11 cellular contexts compared by ENCODE assay signal in the genomic region with DNA sequence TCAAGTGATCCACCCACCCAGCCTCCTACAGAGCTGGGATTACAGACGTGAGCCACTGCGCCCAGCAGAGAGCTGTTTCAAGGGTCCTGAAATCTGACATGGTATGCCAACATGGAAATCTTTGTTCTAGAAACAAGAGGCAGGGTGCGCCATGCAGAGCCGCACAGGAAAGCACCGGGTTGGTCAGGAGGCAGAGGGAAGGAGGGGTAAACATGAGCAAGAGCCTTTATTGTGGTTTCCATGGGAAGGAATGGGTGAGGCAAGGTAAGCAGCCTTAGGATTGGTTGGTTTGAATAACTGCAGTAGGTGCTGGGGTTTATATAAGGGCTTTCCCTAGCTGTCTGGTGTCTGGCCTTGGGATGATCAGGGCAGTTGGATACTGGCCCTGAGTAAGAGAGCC.
A peak's percentile ranks its signal among the peaks of the same experiment; 100 is the strongest.
DNase-seq lines count a peak whose midpoint lies in the region; ATAC-seq lines count a peak whose summit lies in the region.
"Had no signal": no experiment of that assay in that cellular context is flagged by ENCODE, and none has a peak within 500 bp of the region (broad histone marks: within the 10 kb centered on the region; RNA-seq: fewer than 3 reads in every experiment).

No MANE protein-coding gene starts in this region.

- DNase-seq in activated effector memory CD4-positive, alpha-beta T cell treated with anti-CD3 and anti-CD28 coated beads, Interleukin-2, amount 50 U/mL, for 16 hours, result peak; percentile 67
- DNase-seq in activated effector memory CD4-positive, alpha-beta T cell treated with Interleukin-2 at 50 U/mL for 16 hours, result no peak
- DNase-seq in SW480 (ENCODE audit: low spot score), result peak; percentile 81
- DNase-seq in central memory CD4-positive, alpha-beta T cell, result peak; percentile 36
- no peak for DNase-seq in NCI-H69 (lab: John Stamatoyannopoulos, UW)
- DNase-seq: Caco-2, GOT3, H9 had no signal

- ATAC-seq in GM21717 (IDR thresholded peaks at IDR 0.05; ENCODE audit: unreplicated experiment), result no peak
- no peak for ATAC-seq in GM18519 (IDR thresholded peaks at IDR 0.05; ENCODE audit: low FRiP score, unreplicated experiment)
- ATAC-seq: HepG2 had no signal

Comparison
In these comparisons a context has a peak if more than half of its experiments do, and no peak if none do; other contexts are left out.
1. DNase-seq: peak in activated effector memory CD4-positive, alpha-beta T cell treated with anti-CD3 and anti-CD28 coated beads, Interleukin-2, amount 50 U/mL, for 16 hours (single experiment), SW480 (single experiment) and central memory CD4-positive, alpha-beta T cell (single experiment); none in activated effector memory CD4-positive, alpha-beta T cell treated with Interleukin-2 at 50 U/mL for 16 hours (single experiment) and NCI-H69 (single experiment).